Comparison of ENCODE assay signal across 8 cellular contexts in genomic region chr5:108381955-108382783, GRCh38. TPM values are rescaled to one million over a fixed set of nuclear protein-coding genes. Genes with fewer than 3 reads are reported as not detected.
A peak's percentile ranks its signal among the peaks of the same experiment; 100 is the strongest.
DNase-seq lines count a peak whose midpoint lies in the region; TF ChIP-seq lines count a peak whose summit lies in the region.

Gene FBXL17 (minus strand): TSS chr5:108382098.

- H3K4me3 Mint-ChIP-seq in nephron progenitor cell: peak within 1 kb of the TSS; percentile 80

- DNase-seq in EL: peak; percentile 93
- DNase-seq in H4 (ENCODE audit: low spot score): peak; percentile 96
- DNase-seq in LoVo (ENCODE audit: low spot score): peak; percentile 95
- peak; percentile 94 to 97 for DNase-seq in SHP77 (lab: John Stamatoyannopoulos, UW)
- DNase-seq in activated effector memory CD4-positive, alpha-beta T cell treated with anti-CD3 and anti-CD28 coated beads, Interleukin-2, amount 50 U/mL, for 16 hours: peak; percentile 96
- peak; percentile 92 for DNase-seq in fibroblast of the conjunctiva (ENCODE audit: low read depth)
- peak; percentile 89 for DNase-seq in nephron progenitor cell
- DNase-seq in stomach: peak; percentile 95

- H3K4me3 ChIP-seq in stomach: peak within 1 kb of the TSS; percentile 65 to 91 (median 87)

- TF ChIP-seq POLR2A in stomach (IDR thresholded peaks at IDR 0.05): peak in 1 of 4 donors; percentile 48

- TF ChIP-seq EP300 in stomach (IDR thresholded peaks at IDR 0.05): no peak

- WGBS in stomach, 5 donors: 0 to 1% (median 0%) methylated on average over 32 to 82 of the region's 82 CpGs

- H3K36me3 Mint-ChIP-seq in nephron progenitor cell (ENCODE audit: low read depth): peaks cover 13% of the 10 kb centered on the region

- H3K4me1 ChIP-seq in stomach: peaks cover 12 to 33% (median 25%) of the 10 kb centered on the region in 4 donors

- peak within 1 kb of the TSS; percentile 96 for H3K27ac Mint-ChIP-seq in nephron progenitor cell

- intact Hi-C loops in stomach (cut with DNase I; ENCODE audit: low total_unique reads): no loop called here

- H3K9me3 Mint-ChIP-seq in nephron progenitor cell: peaks cover 10% of the 10 kb centered on the region

- H3K36me3 ChIP-seq in stomach: no peaks in the 10 kb centered on the region

- H3K4me1 Mint-ChIP-seq in nephron progenitor cell: peaks cover 39% of the 10 kb centered on the region

- no peak for TF ChIP-seq CTCF in nephron progenitor cell (IDR thresholded peaks at IDR 0.05)
- TF ChIP-seq CTCF in stomach (IDR thresholded peaks at IDR 0.05): peak in 1 of 7 experiments; percentile 42

- H3K27me3 ChIP-seq in stomach: no peaks in the 10 kb centered on the region

- no peaks in the 10 kb centered on the region for H3K9me3 ChIP-seq in stomach

- peak within 1 kb of the TSS; percentile 97 to 100 (median 99) for H3K27ac ChIP-seq in stomach

- no peaks in the 10 kb centered on the region for H3K27me3 Mint-ChIP-seq in nephron progenitor cell (ENCODE audit: low read depth, poor library complexity)

RNA-seq across cellular contexts. Expression of gene FBXL17, which starts in this region (rescaled TPM):
- 14.9 and 18.0 TPM in 2 replicates for total RNA-seq in H4 (2014; rRNA removed; shearing (Covaris generic))
- 10 to 100 TPM in 4 of 5 donors, 1 to 10 TPM in 1; 9.4 to 28.0 (median 23.8) TPM for total RNA-seq in stomach
- polyA plus RNA-seq in stomach: 10 to 100 TPM in 1 of 3 donors, 1 to 10 TPM in 2; 3.8 to 10.7 (median 6.1) TPM

Comparison
In these comparisons a context has a peak if more than half of its experiments do, and no peak if none do; other contexts are left out.
1. Peak in every context shown above with its lines: DNase-seq, H3K4me3 ChIP-seq and H3K27ac ChIP-seq.